1 cellular context compared by ENCODE assay signal in the genomic region with DNA sequence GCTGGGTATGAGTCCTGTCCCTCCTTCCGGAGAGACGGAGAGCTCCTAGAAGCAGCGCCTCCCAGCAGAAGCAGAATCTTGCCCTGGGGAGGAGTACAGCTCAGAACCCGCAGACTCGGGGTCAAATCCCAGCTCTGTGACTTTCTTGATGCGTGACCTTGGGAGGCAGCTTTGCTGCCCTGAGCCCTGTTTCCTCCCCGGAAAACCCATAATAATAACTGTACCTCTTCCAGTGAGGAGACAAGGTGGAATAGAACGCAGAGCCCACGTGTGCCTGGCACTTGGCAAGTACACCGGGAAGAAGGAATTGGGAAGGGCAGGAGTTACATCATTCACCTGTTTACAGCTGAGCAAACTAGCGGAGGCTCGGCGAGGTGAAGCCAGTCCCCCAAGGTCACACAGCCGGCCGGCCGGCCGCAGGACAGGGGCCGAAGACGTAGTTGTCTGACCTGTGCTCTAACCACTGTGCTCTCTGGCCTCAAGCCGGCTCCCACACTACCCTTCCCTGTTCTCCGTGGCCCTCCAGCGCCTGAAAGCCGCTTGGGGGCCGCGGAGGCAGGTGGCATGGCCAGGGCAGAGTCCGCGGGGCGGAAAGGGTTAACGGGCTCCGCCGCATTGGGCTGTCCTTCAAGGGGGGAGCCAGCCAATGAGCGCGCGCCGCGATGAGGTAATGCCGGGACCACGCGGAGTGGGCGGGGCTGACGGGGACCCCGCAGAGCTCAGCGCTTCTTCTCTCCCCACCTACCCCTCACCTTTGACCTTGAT.
TF ChIP-seq lines count a peak whose summit lies in the region.

No MANE protein-coding gene starts in this region.

TF ChIP-seq in HepG2, 621 proteins besides CTCF, POLR2A, EP300 and RAD21 (continued from another document):
- TF ChIP-seq, protein P1, sequence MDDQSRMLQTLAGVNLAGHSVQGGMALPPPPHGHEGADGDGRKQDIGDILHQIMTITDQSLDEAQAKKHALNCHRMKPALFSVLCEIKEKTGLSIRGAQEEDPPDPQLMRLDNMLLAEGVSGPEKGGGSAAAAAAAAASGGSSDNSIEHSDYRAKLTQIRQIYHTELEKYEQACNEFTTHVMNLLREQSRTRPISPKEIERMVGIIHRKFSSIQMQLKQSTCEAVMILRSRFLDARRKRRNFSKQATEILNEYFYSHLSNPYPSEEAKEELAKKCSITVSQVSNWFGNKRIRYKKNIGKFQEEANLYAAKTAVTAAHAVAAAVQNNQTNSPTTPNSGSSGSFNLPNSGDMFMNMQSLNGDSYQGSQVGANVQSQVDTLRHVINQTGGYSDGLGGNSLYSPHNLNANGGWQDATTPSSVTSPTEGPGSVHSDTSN (CRISPR knock-in tag; IDR thresholded peaks at IDR 0.05; ENCODE audit: borderline replicate concordance) = no peak
- TF ChIP-seq ETV6 (CRISPR knock-in tag; conservative IDR thresholded peaks at IDR 0.05) = no peak; the same call in 1 of the 2 replicates
- TF ChIP-seq, protein P2, sequence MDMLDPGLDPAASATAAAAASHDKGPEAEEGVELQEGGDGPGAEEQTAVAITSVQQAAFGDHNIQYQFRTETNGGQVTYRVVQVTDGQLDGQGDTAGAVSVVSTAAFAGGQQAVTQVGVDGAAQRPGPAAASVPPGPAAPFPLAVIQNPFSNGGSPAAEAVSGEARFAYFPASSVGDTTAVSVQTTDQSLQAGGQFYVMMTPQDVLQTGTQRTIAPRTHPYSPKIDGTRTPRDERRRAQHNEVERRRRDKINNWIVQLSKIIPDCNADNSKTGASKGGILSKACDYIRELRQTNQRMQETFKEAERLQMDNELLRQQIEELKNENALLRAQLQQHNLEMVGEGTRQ (IDR thresholded peaks at IDR 0.05; ENCODE audit: low read depth, low read length) = 0 out of 2 replicates have a peak, but pooled peaks have one; percentile 6
- TF ChIP-seq, protein P2 (CRISPR knock-in tag; IDR thresholded peaks at IDR 0.05; ENCODE audit: borderline replicate concordance) = no peak
- TF ChIP-seq TCF12 (IDR thresholded peaks at IDR 0.05) = no peak
- peak; percentile 83 for TF ChIP-seq TCF12 (CRISPR knock-in tag; IDR thresholded peaks at IDR 0.05)
- TF ChIP-seq, protein P3, sequence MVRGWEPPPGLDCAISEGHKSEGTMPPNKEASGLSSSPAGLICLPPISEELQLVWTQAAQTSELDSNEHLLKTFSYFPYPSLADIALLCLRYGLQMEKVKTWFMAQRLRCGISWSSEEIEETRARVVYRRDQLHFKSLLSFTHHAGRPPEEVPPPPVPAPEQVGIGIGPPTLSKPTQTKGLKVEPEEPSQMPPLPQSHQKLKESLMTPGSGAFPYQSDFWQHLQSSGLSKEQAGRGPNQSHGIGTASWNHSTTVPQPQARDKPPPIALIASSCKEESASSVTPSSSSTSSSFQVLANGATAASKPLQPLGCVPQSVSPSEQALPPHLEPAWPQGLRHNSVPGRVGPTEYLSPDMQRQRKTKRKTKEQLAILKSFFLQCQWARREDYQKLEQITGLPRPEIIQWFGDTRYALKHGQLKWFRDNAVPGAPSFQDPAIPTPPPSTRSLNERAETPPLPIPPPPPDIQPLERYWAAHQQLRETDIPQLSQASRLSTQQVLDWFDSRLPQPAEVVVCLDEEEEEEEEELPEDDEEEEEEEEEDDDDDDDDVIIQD (CRISPR knock-in tag; IDR thresholded peaks at IDR 0.05; ENCODE audit: low read depth) = no peak
- TF ChIP-seq, protein P4, sequence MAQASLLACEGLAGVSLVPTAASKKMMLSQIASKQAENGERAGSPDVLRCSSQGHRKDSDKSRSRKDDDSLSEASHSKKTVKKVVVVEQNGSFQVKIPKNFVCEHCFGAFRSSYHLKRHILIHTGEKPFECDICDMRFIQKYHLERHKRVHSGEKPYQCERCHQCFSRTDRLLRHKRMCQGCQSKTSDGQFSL (CRISPR knock-in tag; IDR thresholded peaks at IDR 0.05) = no peak
- no peak for TF ChIP-seq FOXP1 (IDR thresholded peaks at IDR 0.05)
- peak; percentile 33; the same call in 1 of the 2 replicates for TF ChIP-seq FOXP1 (CRISPR knock-in tag; IDR thresholded peaks at IDR 0.05)
- peak; percentile 97 for TF ChIP-seq PTBP1 (IDR thresholded peaks at IDR 0.05; ENCODE audit: low read depth, low read length, poor library complexity, severe bottlenecking)
